In genomic region chr20:48788486-48789072, GRCh38 we compare ENCODE assay signal across 1 cellular context.
TF ChIP-seq lines count a peak whose summit lies in the region.

No MANE protein-coding gene starts in this region.

TF ChIP-seq in GM12878, 131 proteins besides CTCF, POLR2A, EP300 and RAD21 (continued from another document):
- TF ChIP-seq E4F1 (IDR thresholded peaks at IDR 0.05; ENCODE audit: borderline replicate concordance, partially characterized antibody) (no peak), GATAD2B (conservative IDR thresholded peaks at IDR 0.05; ENCODE audit: low read depth) (no peak), KLF5 (IDR thresholded peaks at IDR 0.05; ENCODE audit: partially characterized antibody) (peak; percentile 53), CEBPB (IDR thresholded peaks at IDR 0.05; ENCODE audit: borderline replicate concordance in 1 of 2, low read depth in 2 of 2, low read length in 2 of 2) (no peak), KDM1A (IDR thresholded peaks at IDR 0.05; ENCODE audit: borderline replicate concordance) (no peak), ZBTB4 (CRISPR knock-in tag; IDR thresholded peaks at IDR 0.05) (no peak), YBX1 (IDR thresholded peaks at IDR 0.05) (no peak)
